ENCODE assay signal across 11 cellular contexts in the genomic region with DNA sequence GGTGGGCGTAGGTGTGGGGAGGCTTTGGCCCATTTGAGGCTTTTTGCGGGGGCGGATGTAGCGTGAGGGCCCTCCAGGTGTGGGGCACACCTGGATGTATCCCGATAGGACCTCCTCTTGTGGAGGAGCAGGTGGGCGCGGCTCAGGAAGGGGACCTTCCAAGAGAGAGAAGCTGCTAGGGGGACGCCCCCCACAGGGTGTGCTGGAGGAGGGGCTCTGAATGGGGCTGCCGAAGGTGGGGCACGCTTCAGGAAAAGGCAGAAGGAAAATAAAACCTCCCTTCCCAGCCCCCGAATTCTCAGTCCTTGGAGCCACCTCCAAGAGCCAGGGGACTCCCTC. TPM values are rescaled to one million over a fixed set of nuclear protein-coding genes. Genes with fewer than 3 reads are reported as not detected.
DNase-seq lines count a peak whose midpoint lies in the region; ATAC-seq and TF ChIP-seq lines count a peak whose summit lies in the region.
"Had no signal": no experiment of that assay in that cellular context is flagged by ENCODE, and none has a peak within 500 bp of the region (broad histone marks: within the 10 kb centered on the region; RNA-seq: fewer than 3 reads in every experiment).

No MANE protein-coding gene starts in this region.

- H3K4me3 Mint-ChIP-seq in naive B cell = peak overlapping the region; percentile 10 to 87 (median 58)

- peak overlapping the region; percentile 58 to 74 (median 70) for H3K4me3 ChIP-seq in heart right ventricle
- peak overlapping the region; percentile 92 for H3K4me3 ChIP-seq in coronary artery
- H3K4me3 ChIP-seq in uterus = peak overlapping the region; percentile 33 to 48
- no peak overlapping the region for H3K4me3 ChIP-seq in MG63

- H3K36me3 ChIP-seq in heart right ventricle (no peaks in the 10 kb centered on the region), uterus (no peaks in the 10 kb centered on the region), MG63 (no peaks in the 10 kb centered on the region)

- H3K27me3 Mint-ChIP-seq in naive B cell = peaks cover 21 to 52% (median 45%) of the 10 kb centered on the region in 3 donors

- DNase-seq in heart right ventricle (no peak), left ventricle myocardium superior (no peak), coronary artery (ENCODE audit: low spot score) (no peak), naive B cell (no peak), uterus (no peak), MG63 (no peak), kidney glomerular epithelial cell (lab: John Stamatoyannopoulos, UW) (no peak)
- DNase-seq: SIG-M5 had no signal

- H3K27ac ChIP-seq in heart right ventricle (peak overlapping the region in 9 of 10 donors; percentile 52 to 84 (median 78)), coronary artery (peak overlapping the region; percentile 88 to 95), uterus (peak overlapping the region; percentile 42 to 51)

- no peaks in the 10 kb centered on the region for H3K36me3 Mint-ChIP-seq in naive B cell

- 33 to 38% methylated on average over 11 of the region's 11 CpGs for WGBS in heart right ventricle, 2 donors

- H3K9me3 ChIP-seq in heart right ventricle (no peaks in the 10 kb centered on the region), uterus (no peaks in the 10 kb centered on the region), MG63 (no peaks in the 10 kb centered on the region)

- intact Hi-C loops in heart right ventricle (cut with DNase I) = loop anchor here in 1 of 10 donors (5.0 kb wide), 1 partner anchor 86 kb away; no protein-coding TSS in a partner anchor
- intact Hi-C loops in left ventricle myocardium superior (cut with micrococcal nuclease) = no loop called here
- intact Hi-C loops in uterus (cut with DNase I; ENCODE audit: low total_unique reads) = no loop called here

- H3K27me3 ChIP-seq in heart right ventricle (peaks cover 0 to 8% (median 0%) of the 10 kb centered on the region in 7 donors), uterus (no peaks in the 10 kb centered on the region), MG63 (no peaks in the 10 kb centered on the region)

- H3K4me1 ChIP-seq in heart right ventricle (peaks cover 0 to 53% (median 28%) of the 10 kb centered on the region in 9 donors), uterus (no peaks in the 10 kb centered on the region)

- peaks cover 0 to 8% (median 0%) of the 10 kb centered on the region in 7 donors for H3K9me3 Mint-ChIP-seq in naive B cell

- TF ChIP-seq CTCF in heart right ventricle (IDR thresholded peaks at IDR 0.05) (no peak), coronary artery (IDR thresholded peaks at IDR 0.05) (no peak), uterus (IDR thresholded peaks at IDR 0.05) (no peak)

- H3K27ac Mint-ChIP-seq in naive B cell = peak overlapping the region in 1 of 6 donors; percentile 81

- peaks cover 0 to 4% (median 3%) of the 10 kb centered on the region in 3 donors for H3K4me1 Mint-ChIP-seq in naive B cell

- TF ChIP-seq POLR2A in uterus (IDR thresholded peaks at IDR 0.05) = no peak

- ATAC-seq in heart right ventricle (peak in 3 of 8 donors; percentile 2 to 8 (median 3)), left ventricle myocardium superior (no peak), naive B cell (ENCODE audit: low read depth in 2 of 2) (no peak), GM18867 (IDR thresholded peaks at IDR 0.05; ENCODE audit: unreplicated experiment) (no peak)

RNA-seq across cellular contexts. Expression of a gene that starts 0.6 kb away (rescaled TPM):
- total RNA-seq in heart right ventricle (10 to 100 TPM in 1 of 10 donors, 1 to 10 TPM in 9; 5.5 to 14.3 (median 8.3) TPM), left ventricle myocardium superior (11.6 TPM), uterus (1 to 10 TPM in 3 of 4 donors, under 1 TPM in 1; 0.88 to 4.9 (median 3.0) TPM)
- polyA plus RNA-seq in heart right ventricle (1 to 10 TPM; 1.1 to 7.2 TPM), naive B cell (ENCODE audit: low read depth in 6 of 6) (under 1 TPM in 4 of 6 donors, not detected in 2; 0.13 to 0.97 (median 0.50) TPM)
- not detected in 2 replicates for total RNA-seq in MG63 (2014; rRNA removed; shearing (Covaris generic); ENCODE audit: low replicate concordance)
- total RNA-seq: Daoy, IMR-90 had no signal
- polyA plus RNA-seq: IMR-90 had no signal

RNA-seq across cellular contexts. Expression of a gene that starts 32.1 kb away (rescaled TPM):
- total RNA-seq in heart right ventricle (not detected), left ventricle myocardium superior (not detected), uterus (not detected)
- polyA plus RNA-seq in heart right ventricle (not detected), naive B cell (ENCODE audit: low read depth in 6 of 6) (not detected)
- not detected in 2 replicates for total RNA-seq in MG63 (2014; rRNA removed; shearing (Covaris generic); ENCODE audit: low replicate concordance)
- total RNA-seq: Daoy, IMR-90 had no signal
- polyA plus RNA-seq: IMR-90 had no signal
